19 cellular contexts compared by ENCODE assay signal in the genomic region with DNA sequence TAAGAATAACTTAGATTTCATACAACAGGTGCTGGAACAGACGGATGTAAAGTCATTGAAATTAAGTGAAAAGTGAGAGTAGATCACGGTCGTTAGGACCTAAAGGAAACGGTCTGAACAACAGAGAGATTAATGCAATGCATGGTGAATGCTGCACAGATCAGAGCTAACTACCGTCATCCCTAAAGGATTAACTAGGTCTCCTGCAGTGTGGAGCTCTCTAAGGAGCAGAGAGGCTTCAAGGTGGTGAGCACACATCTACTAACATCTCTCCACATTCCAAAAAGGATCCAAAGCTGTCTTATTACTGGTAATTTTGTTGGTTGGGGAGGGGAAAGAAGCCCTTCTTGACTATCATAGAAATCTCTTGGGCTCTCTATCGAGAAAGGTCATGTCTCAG.
DNase-seq lines count a peak whose midpoint lies in the region; ATAC-seq, FAIRE-seq and TF ChIP-seq lines count a peak whose summit lies in the region.
"Had no signal": no experiment of that assay in that cellular context is flagged by ENCODE, and none has a peak within 500 bp of the region (broad histone marks: within the 10 kb centered on the region; RNA-seq: fewer than 3 reads in every experiment).

No MANE protein-coding gene starts in this region.

- in situ Hi-C loops in HepG2 (cut with HindIII; ENCODE audit: extremely low pct_ligation_motif_present, low pct_unique_long_range_greater_than_20kb), result no loop called here

- TF ChIP-seq EP300 in HepG2 (IDR thresholded peaks at IDR 0.05; ENCODE audit: low read depth in 2 of 2, low read length in 2 of 2) (no peak), HepG2 (CRISPR knock-in tag; IDR thresholded peaks at IDR 0.05; ENCODE audit: borderline replicate concordance) (no peak), gastroesophageal sphincter (IDR thresholded peaks at IDR 0.05) (no peak)

- H3K4me1 ChIP-seq in HepG2 (ENCODE audit: insufficient read depth, low read length) (peaks cover 14% of the 10 kb centered on the region), right lobe of liver (peaks cover 0 to 25% (median 10%) of the 10 kb centered on the region in 4 donors), gastroesophageal sphincter (peaks cover 0 to 55% (median 16%) of the 10 kb centered on the region in 3 donors), psoas muscle (peaks cover 52% of the 10 kb centered on the region)

- TF ChIP-seq POLR2A in HepG2 (IDR thresholded peaks at IDR 0.05; ENCODE audit: insufficient read depth in 1 of 2, low read depth in 2 of 2, low read length in 2 of 2), result no peak
- no peak for TF ChIP-seq POLR2A in right lobe of liver (IDR thresholded peaks at IDR 0.05)
- no peak for TF ChIP-seq POLR2A in gastroesophageal sphincter (IDR thresholded peaks at IDR 0.05)

- BruUV-seq in HepG2 (replicated peaks; lab: Mats Ljungman, UMichigan), result no TSS peak

- no peaks in the 10 kb centered on the region for H3K79me2 ChIP-seq in HepG2 (ENCODE audit: insufficient read depth, low read length)

- ATAC-seq in HepG2 (peak; percentile 41; the same call in 2 of the 3 replicates), right lobe of liver (no peak), gastroesophageal sphincter (no peak), psoas muscle (no peak)
- no peak for ATAC-seq in CD4-positive, alpha-beta T cell (ENCODE audit: poor library complexity)

- H3K27me3 Mint-ChIP-seq in CD4-positive, alpha-beta T cell, result no peaks in the 10 kb centered on the region

- no peak overlapping the region for H2AFZ ChIP-seq in HepG2 (ENCODE audit: low read length)

- no peaks in the 10 kb centered on the region for H3K9me3 Mint-ChIP-seq in CD4-positive, alpha-beta T cell
- H3K9me3 Mint-ChIP-seq: CD4-positive, alpha-beta memory T cell had no signal

- no peak for DNase-seq in HepG2 (ENCODE audit: low spot score)
- DNase-seq in right lobe of liver, result no peak
- no peak for DNase-seq in psoas muscle
- DNase-seq in activated CD4-positive, alpha-beta T cell treated with anti-CD3 and anti-CD28 coated beads for 4 hours, result no peak
- DNase-seq in CD4-positive, alpha-beta T cell, result no peak
- DNase-seq in nucleus accumbens (lab: John Stamatoyannopoulos, UW), result no peak
- no peak for DNase-seq in NCI-H1417 treated with DMSO at 0.1 percent for 48 hours (lab: John Stamatoyannopoulos, UW)
- DNase-seq: ACHN; CD4-positive, alpha-beta memory T cell; DMS79 treated with DMSO at 0.1 percent for 48 hours; effector CD4-positive, alpha-beta T cell; kidney glomerular epithelial cell; NCI-H146; ovary; SJCRH30; spleen had no signal

- H3K9me3 ChIP-seq in HepG2 (ENCODE audit: low read length), result no peaks in the 10 kb centered on the region
- no peaks in the 10 kb centered on the region for H3K9me3 ChIP-seq in right lobe of liver
- H3K9me3 ChIP-seq in gastroesophageal sphincter, result no peaks in the 10 kb centered on the region
- H3K9me3 ChIP-seq in psoas muscle, result no peaks in the 10 kb centered on the region
- no peaks in the 10 kb centered on the region for H3K9me3 ChIP-seq in CD4-positive, alpha-beta T cell (ENCODE audit: control insufficient read depth, low read length)
- H3K9me3 ChIP-seq: ovary, SJCRH30, spleen had no signal

- no peak overlapping the region for H3K27ac ChIP-seq in HepG2 (ENCODE audit: extremely low read length, insufficient read depth, low read length)
- H3K27ac ChIP-seq in right lobe of liver, result no peak overlapping the region
- peak overlapping the region; percentile 44 to 76 (median 58) for H3K27ac ChIP-seq in gastroesophageal sphincter
- H3K27ac ChIP-seq in psoas muscle, result peak overlapping the region; percentile 83
- H3K27ac ChIP-seq in CD4-positive, alpha-beta T cell (ENCODE audit: low read depth, low read length), result no peak overlapping the region
- H3K27ac ChIP-seq: ovary, SJCRH30, spleen had no signal

- no peaks in the 10 kb centered on the region for H3K4me1 Mint-ChIP-seq in CD4-positive, alpha-beta T cell (ENCODE audit: low read depth)

- WGBS in HepG2 (ENCODE audit: low lambda C conversion rate), result 35% methylated on average over 6 of the region's 6 CpGs
- WGBS in right lobe of liver (ENCODE audit: insufficient coverage, low coverage, low lambda C conversion rate, missing lambda C conversion rate), result 74% methylated on average over 5 of the region's 6 CpGs
- WGBS in gastroesophageal sphincter (ENCODE audit: low coverage in 1 of 2), 2 donors, result 82 to 88% methylated on average over 5 to 6 of the region's 6 CpGs
- WGBS in psoas muscle, 3 donors, result 71 to 80% (median 72%) methylated on average over 6 of the region's 6 CpGs

- no peak for TF ChIP-seq RAD21 in HepG2 (CRISPR knock-in tag; IDR thresholded peaks at IDR 0.05)

- H3K4me3 ChIP-seq in HepG2 (replicated peaks in 1 of 3; ENCODE audit: insufficient read depth in 1 of 3, low read depth in 2 of 3, low read length in 3 of 3) (no peak overlapping the region), right lobe of liver (no peak overlapping the region), gastroesophageal sphincter (no peak overlapping the region), psoas muscle (no peak overlapping the region)
- H3K4me3 ChIP-seq: ovary, SJCRH30, spleen had no signal

- TF ChIP-seq CTCF in HepG2 (CRISPR knock-in tag; IDR thresholded peaks at IDR 0.05) (no peak), right lobe of liver (IDR thresholded peaks at IDR 0.05) (no peak), gastroesophageal sphincter (IDR thresholded peaks at IDR 0.05) (no peak), psoas muscle (IDR thresholded peaks at IDR 0.05) (no peak)
- no peak for TF ChIP-seq CTCF in CD4-positive, alpha-beta T cell (IDR thresholded peaks at IDR 0.05)

- H4K20me1 ChIP-seq in HepG2 (ENCODE audit: insufficient read depth, low read length), result no peaks in the 10 kb centered on the region

- CTCF ChIA-PET in HepG2 (lab: Yijun Ruan, JAX; ENCODE audit: low intra/inter-chr PET ratio, low total read pairs), result no interaction called here
- CTCF ChIA-PET in CD4-positive, alpha-beta T cell (lab: Charles Lee), result no interaction called here

- intact Hi-C loops in HepG2 (cut with micrococcal nuclease; ENCODE audit: unreplicated experiment) (no loop called here), right lobe of liver (cut with DNase I) (no loop called here), psoas muscle (cut with DNase I) (no loop called here)
- intact Hi-C loops in CD4-positive, alpha-beta T cell (cut with DNase I, micrococcal nuclease), result no loop called here

- no peak overlapping the region for H3K9ac ChIP-seq in HepG2 (ENCODE audit: insufficient read depth, low read depth, low read length)

- POLR2A ChIA-PET in HepG2 (lab: Yijun Ruan, JAX), result no interaction called here
- POLR2A ChIA-PET in CD4-positive, alpha-beta T cell (lab: Charles Lee), result no interaction called here

- FAIRE-seq in HepG2 (lab: Jason Lieb, UNC), result no peak
- FAIRE-seq: GM18507, HTR-8/SVneo had no signal

- H3K27me3 ChIP-seq in HepG2 (ENCODE audit: control insufficient read depth in 1 of 2, insufficient read depth in 2 of 2, low read length in 2 of 2), result no peaks in the 10 kb centered on the region
- H3K27me3 ChIP-seq in right lobe of liver, result no peaks in the 10 kb centered on the region
- no peaks in the 10 kb centered on the region for H3K27me3 ChIP-seq in gastroesophageal sphincter
- no peaks in the 10 kb centered on the region for H3K27me3 ChIP-seq in psoas muscle (ENCODE audit: insufficient read depth in 3 of 3, low read length in 2 of 3)
- no peaks in the 10 kb centered on the region for H3K27me3 ChIP-seq in CD4-positive, alpha-beta T cell (ENCODE audit: control insufficient read depth, insufficient read depth, low read length)
- H3K27me3 ChIP-seq: ovary, SJCRH30, spleen had no signal

- no peak overlapping the region for H3K4me3 Mint-ChIP-seq in CD4-positive, alpha-beta T cell
- H3K4me3 Mint-ChIP-seq: CD4-positive, alpha-beta memory T cell had no signal

- H3K27ac Mint-ChIP-seq in CD4-positive, alpha-beta T cell, result no peak overlapping the region
- H3K27ac Mint-ChIP-seq: CD4-positive, alpha-beta memory T cell had no signal

- no peaks in the 10 kb centered on the region for H3K36me3 Mint-ChIP-seq in CD4-positive, alpha-beta T cell (ENCODE audit: low read depth)
- H3K36me3 Mint-ChIP-seq: CD4-positive, alpha-beta memory T cell had no signal

- H3K36me3 ChIP-seq in HepG2 (replicated peaks in 1 of 2; ENCODE audit: control insufficient read depth in 1 of 2, insufficient read depth in 2 of 2, low read length in 2 of 2), result no peaks in the 10 kb centered on the region
- no peaks in the 10 kb centered on the region for H3K36me3 ChIP-seq in right lobe of liver
- H3K36me3 ChIP-seq in gastroesophageal sphincter, result no peaks in the 10 kb centered on the region
- H3K36me3 ChIP-seq in psoas muscle (ENCODE audit: insufficient read depth in 1 of 2, low read depth in 1 of 2), result no peaks in the 10 kb centered on the region
- H3K36me3 ChIP-seq: ovary, SJCRH30, spleen had no signal

- no peak overlapping the region for H3K4me2 ChIP-seq in HepG2 (ENCODE audit: low read depth, low read length)

TF ChIP-seq in HepG2, 621 proteins besides CTCF, POLR2A, EP300 and RAD21:
- TF ChIP-seq ZBTB7A (CRISPR knock-in tag; IDR thresholded peaks at IDR 0.05) (no peak), AHR (CRISPR knock-in tag; IDR thresholded peaks at IDR 0.05) (no peak), FOXK1 (CRISPR knock-in tag; IDR thresholded peaks at IDR 0.05; ENCODE audit: borderline replicate concordance, low read depth) (no peak)

Comparison
In these comparisons a context has a peak if more than half of its experiments do, and no peak if none do; other contexts are left out.
1. H3K27ac ChIP-seq: peak in gastroesophageal sphincter (4 of 4) and psoas muscle (single experiment); none in HepG2 (single experiment), right lobe of liver (0 of 3) and CD4-positive, alpha-beta T cell (single experiment).